In the genomic region with DNA sequence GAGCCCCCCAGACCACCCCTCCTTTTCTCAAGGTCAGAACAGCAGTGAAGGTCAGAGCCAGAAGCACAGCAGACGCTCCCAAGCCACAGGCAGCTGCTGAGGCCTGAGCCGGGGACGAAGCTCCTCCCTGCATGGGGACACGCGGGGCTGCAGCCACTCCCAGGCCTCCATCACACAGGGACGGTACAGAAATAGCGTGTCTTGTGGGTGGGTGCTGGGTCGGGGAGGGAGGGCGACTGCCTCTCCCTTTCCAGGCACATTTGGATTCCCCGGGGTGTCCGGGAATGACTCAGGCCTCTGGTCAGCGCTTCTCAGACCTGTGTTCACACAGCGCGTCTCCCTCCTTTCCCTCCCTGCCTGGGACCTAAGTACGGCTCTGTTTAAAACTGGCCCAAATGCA, we compare ENCODE assay signal across 8 cellular contexts. TPM values are rescaled to one million over a fixed set of nuclear protein-coding genes. Genes with fewer than 3 reads are reported as not detected.
DNase-seq lines count a peak whose midpoint lies in the region; ATAC-seq, FAIRE-seq and TF ChIP-seq lines count a peak whose summit lies in the region.

No MANE protein-coding gene starts in this region.

- H4K5ac ChIP-seq in H9 (ENCODE audit: insufficient read length, low read depth, low read length), result no peak overlapping the region

- no peak for TF ChIP-seq EP300 in sigmoid colon (IDR thresholded peaks at IDR 0.05)

- H3K18ac ChIP-seq in H9 (ENCODE audit: insufficient read length, low read depth, low read length), result peak overlapping the region; percentile 33

- no peak overlapping the region for H4K91ac ChIP-seq in H9 (ENCODE audit: insufficient read length, low read depth, low read length)

- peaks cover 0 to 2% (median 0%) of the 10 kb centered on the region in 3 experiments; a peak in 3 of 7 replicates for H3K36me3 Mint-ChIP-seq in H9 (ENCODE audit: insufficient read depth in 1 of 3, low read depth in 3 of 3)

- H2BK20ac ChIP-seq in H9 (ENCODE audit: low read depth, low read length, poor library complexity, severe bottlenecking), result no peak overlapping the region

- H2BK12ac ChIP-seq in H9 (ENCODE audit: insufficient read length, low read depth, low read length), result no peak overlapping the region

- no peak overlapping the region for H2BK120ac ChIP-seq in H9 (ENCODE audit: low read depth, low read length, poor library complexity, severe bottlenecking)

- H2AFZ ChIP-seq in H9 (ENCODE audit: low read length), result no peak overlapping the region

- peak; percentile 82 for DNase-seq in AG04449 (ENCODE audit: low read depth, low spot score)
- peak; percentile 86 for DNase-seq in H9
- peak; percentile 88 for DNase-seq in WERI-Rb-1
- peak; percentile 82 to 87 for DNase-seq in cardiac muscle cell (ENCODE audit: low read depth in 1 of 2, low spot score in 1 of 2)
- DNase-seq in sigmoid colon, result peak; percentile 91
- no peak for DNase-seq in HTR-8/SVneo (ENCODE audit: insufficient read length, low spot score)

- no peak overlapping the region for H3K23ac ChIP-seq in H9 (ENCODE audit: insufficient read length, low read depth, low read length)

- H3K27me3 ChIP-seq in H9 (ENCODE audit: insufficient read depth, low read length), result no peaks in the 10 kb centered on the region
- no peaks in the 10 kb centered on the region for H3K27me3 ChIP-seq in WERI-Rb-1 (ENCODE audit: insufficient read depth, low read depth, severe bottlenecking)
- H3K27me3 ChIP-seq in cardiac muscle cell, result no peaks in the 10 kb centered on the region
- no peaks in the 10 kb centered on the region for H3K27me3 ChIP-seq in sigmoid colon

- no peaks in the 10 kb centered on the region for H3K23me2 ChIP-seq in H9 (ENCODE audit: insufficient read length, low read depth, low read length, poor library complexity, severe bottlenecking)

- no peak overlapping the region for H2AK5ac ChIP-seq in H9 (ENCODE audit: insufficient read length, low read length)

- H3K14ac ChIP-seq in H9 (ENCODE audit: insufficient read depth, low read length), result no peak overlapping the region

- H3K4ac ChIP-seq in H9 (ENCODE audit: low read depth, low read length), result no peak overlapping the region

- FAIRE-seq in HTR-8/SVneo (lab: Jason Lieb, UNC), result no peak

- peaks cover under 1 to 4% of the 10 kb centered on the region in 2 experiments; a peak in 4 of 5 replicates for H3K9me3 Mint-ChIP-seq in H9

- H3K9me3 ChIP-seq in H9 (ENCODE audit: control insufficient read depth, low read depth, low read length), result no peaks in the 10 kb centered on the region
- H3K9me3 ChIP-seq in WERI-Rb-1 (ENCODE audit: severe bottlenecking), result peaks cover 9% of the 10 kb centered on the region
- no peaks in the 10 kb centered on the region for H3K9me3 ChIP-seq in cardiac muscle cell (ENCODE audit: low read depth)
- H3K9me3 ChIP-seq in sigmoid colon, result no peaks in the 10 kb centered on the region

- no peak overlapping the region for H3T11ph ChIP-seq in H9 (ENCODE audit: low read length)

- POLR2A ChIA-PET in AG04449 (lab: Yijun Ruan, JAX), result interaction anchor here (0.7 to 1.4 kb wide), 3 partner anchors 21 to 190 kb away, joined by 3 to 9 read pairs (median 3); no protein-coding TSS in a partner anchor

- H4K20me1 ChIP-seq in H9 (ENCODE audit: control insufficient read depth, insufficient read depth, insufficient read length), result no peaks in the 10 kb centered on the region

- H3K4me1 ChIP-seq in H9 (ENCODE audit: insufficient read depth, low read length) (no peaks in the 10 kb centered on the region), cardiac muscle cell (ENCODE audit: low read depth) (peaks cover 29% of the 10 kb centered on the region), sigmoid colon (peaks cover 0 to 37% (median 33%) of the 10 kb centered on the region in 4 donors)

- no peak overlapping the region for H3K56ac ChIP-seq in H9 (ENCODE audit: insufficient read length, low read depth, low read length)

- H4K8ac ChIP-seq in H9 (replicated peaks; ENCODE audit: insufficient read length, low read depth, low read length), result no peak overlapping the region

- H3K79me1 ChIP-seq in H9 (ENCODE audit: insufficient read depth, low read depth, low read length, poor library complexity, severe bottlenecking), result peaks cover 3% of the 10 kb centered on the region

- H2BK15ac ChIP-seq in H9 (ENCODE audit: low read depth, low read length), result no peak overlapping the region

- H3K4me3 Mint-ChIP-seq in H9, result no peak overlapping the region

- H3K9ac ChIP-seq in H9 (ENCODE audit: extremely low read depth, insufficient read length, low read length), result no peak overlapping the region

- no peaks in the 10 kb centered on the region for H3K36me3 ChIP-seq in WERI-Rb-1
- H3K36me3 ChIP-seq in cardiac muscle cell, result no peaks in the 10 kb centered on the region
- H3K36me3 ChIP-seq in sigmoid colon, result no peaks in the 10 kb centered on the region

- H3K27ac ChIP-seq in H9 (ENCODE audit: insufficient read length, low read depth, low read length) (no peak overlapping the region), WERI-Rb-1 (peak overlapping the region; percentile 20; the same call in 1 of the 2 replicates), cardiac muscle cell (peak overlapping the region; percentile 85), sigmoid colon (peak overlapping the region; percentile 69 to 79 (median 77))

- H2BK5ac ChIP-seq in H9 (ENCODE audit: insufficient read length, low read length), result no peak overlapping the region

- CTCF ChIA-PET in AG04449 (lab: Yijun Ruan, JAX), result interaction anchor here (0.6 to 0.9 kb wide), 2 partner anchors 8 to 32 kb away, joined by 3 read pairs; no protein-coding TSS in a partner anchor

- no peak overlapping the region for H3K4me2 ChIP-seq in H9 (ENCODE audit: insufficient read depth, insufficient read length, low read length)

- peaks cover 9 to 18% of the 10 kb centered on the region in 2 experiments for H3K4me1 Mint-ChIP-seq in H9

- WGBS in H9 (ENCODE audit: extremely low coverage, insufficient read length, low lambda C conversion rate), result no CpG with 5 or more reads among the region's 15 CpGs
- WGBS in sigmoid colon, 2 donors, result 29 to 48% methylated on average over 15 of the region's 15 CpGs

- no peak overlapping the region for H3K27ac Mint-ChIP-seq in H9

- no peaks in the 10 kb centered on the region; the same call in 1 of the 2 replicates for H3K27me3 Mint-ChIP-seq in H9 (ENCODE audit: low read depth)

- no peak for TF ChIP-seq POLR2A in sigmoid colon (IDR thresholded peaks at IDR 0.05)

- H3K4me3 ChIP-seq in AG04449 (ENCODE audit: low read depth, low read length), result no peak overlapping the region
- H3K4me3 ChIP-seq in WERI-Rb-1 (ENCODE audit: low read depth, low read length), result no peak overlapping the region
- no peak overlapping the region for H3K4me3 ChIP-seq in cardiac muscle cell
- peak overlapping the region in 2 of 4 donors; percentile 12 to 30 for H3K4me3 ChIP-seq in sigmoid colon

- H3K79me2 ChIP-seq in H9 (ENCODE audit: insufficient read depth, low read length), result no peaks in the 10 kb centered on the region; the same call in 1 of the 2 replicates

- TF ChIP-seq CTCF in AG04449 (IDR thresholded peaks at IDR 0.05; ENCODE audit: insufficient read depth, low read length, missing control alignments) (no peak), H9 (conservative IDR thresholded peaks at IDR 0.05) (no peak), WERI-Rb-1 (IDR thresholded peaks at IDR 0.05; ENCODE audit: low read depth, low read length) (no peak), cardiac muscle cell (IDR thresholded peaks at IDR 0.05; ENCODE audit: low read depth, low read length) (no peak), sigmoid colon (IDR thresholded peaks at IDR 0.05) (no peak)

- intact Hi-C loops in sigmoid colon (cut with DNase I), result loop anchor here (2.0 kb wide), 1 partner anchor 32 kb away; no protein-coding TSS in a partner anchor

- ATAC-seq in GM21360 (IDR thresholded peaks at IDR 0.05; ENCODE audit: unreplicated experiment), result no peak
- ATAC-seq in HG03460 (IDR thresholded peaks at IDR 0.05; ENCODE audit: unreplicated experiment), result no peak

RNA-seq across cellular contexts. Expression of a gene that starts 33.2 kb away (rescaled TPM):
- 11.7 and 12.3 TPM in 2 replicates for total RNA-seq in H9 (2021)
- total RNA-seq in cardiac muscle cell, result 18.1 and 26.0 TPM in 2 replicates
- 14.0 and 21.4 TPM in 2 replicates for polyA plus RNA-seq in cardiac muscle cell
- 10 to 100 TPM; 15.0 to 22.4 (median 17.8) TPM for total RNA-seq in sigmoid colon
- polyA plus RNA-seq in sigmoid colon, result 10 to 100 TPM in 1 of 3 donors, 1 to 10 TPM in 2; 4.2 to 16.9 (median 5.4) TPM
